Comparison of ENCODE assay signal across 10 cellular contexts in genomic region chr6:148578489-148578814, GRCh38.
DNase-seq lines count a peak whose midpoint lies in the region; ATAC-seq and TF ChIP-seq lines count a peak whose summit lies in the region.
"Had no signal": no experiment of that assay in that cellular context is flagged by ENCODE, and none has a peak within 500 bp of the region (broad histone marks: within the 10 kb centered on the region; RNA-seq: fewer than 3 reads in every experiment).

No MANE protein-coding gene starts in this region.

- no peaks in the 10 kb centered on the region for H3K27me3 ChIP-seq in esophagus muscularis mucosa
- H3K27me3 ChIP-seq: Peyer's patch had no signal

- no peak overlapping the region for H3K4me3 Mint-ChIP-seq in nephron progenitor cell
- H3K4me3 Mint-ChIP-seq: effector memory CD8-positive, alpha-beta T cell had no signal

- peaks cover 28% of the 10 kb centered on the region for H3K9me3 Mint-ChIP-seq in nephron progenitor cell
- H3K9me3 Mint-ChIP-seq: effector memory CD8-positive, alpha-beta T cell had no signal

- ATAC-seq in GM19035 (IDR thresholded peaks at IDR 0.05; ENCODE audit: unreplicated experiment) (peak; percentile 19), GM21737 (IDR thresholded peaks at IDR 0.05; ENCODE audit: unreplicated experiment) (peak; percentile 20), HG03565 (IDR thresholded peaks at IDR 0.05; ENCODE audit: unreplicated experiment) (peak; percentile 8)

- H3K9me3 ChIP-seq in esophagus muscularis mucosa, result no peaks in the 10 kb centered on the region
- H3K9me3 ChIP-seq: Peyer's patch, prostate gland had no signal

- TF ChIP-seq CTCF in nephron progenitor cell (IDR thresholded peaks at IDR 0.05) (peak; percentile 31), esophagus muscularis mucosa (IDR thresholded peaks at IDR 0.05) (peak in 1 of 3 experiments; percentile 12)

- no peak overlapping the region for H3K27ac Mint-ChIP-seq in nephron progenitor cell

- 74% methylated on average over 4 of the region's 5 CpGs for WGBS in esophagus muscularis mucosa

- H3K36me3 ChIP-seq in esophagus muscularis mucosa, result no peaks in the 10 kb centered on the region
- H3K36me3 ChIP-seq: Peyer's patch, prostate gland had no signal

- H3K36me3 Mint-ChIP-seq in nephron progenitor cell (ENCODE audit: low read depth), result peaks cover 4% of the 10 kb centered on the region

- TF ChIP-seq EP300 in esophagus muscularis mucosa (IDR thresholded peaks at IDR 0.05), result no peak

- peaks cover 12% of the 10 kb centered on the region for H3K4me1 Mint-ChIP-seq in nephron progenitor cell

- H3K4me3 ChIP-seq in esophagus muscularis mucosa, result no peak overlapping the region
- H3K4me3 ChIP-seq: Peyer's patch, prostate gland had no signal

- H3K4me1 ChIP-seq in esophagus muscularis mucosa, result peaks cover 0 to 13% (median 9%) of the 10 kb centered on the region in 4 donors
- H3K4me1 ChIP-seq: Peyer's patch, prostate gland had no signal

- DNase-seq in nephron progenitor cell (no peak), esophagus muscularis mucosa (ENCODE audit: extremely low spot score) (no peak), UCSD-AML1 (lab: John Stamatoyannopoulos, UW; ENCODE audit: unreplicated experiment) (no peak), HuH-7.5 (ENCODE audit: low spot score) (no peak)

- no peaks in the 10 kb centered on the region for H3K27me3 Mint-ChIP-seq in nephron progenitor cell (ENCODE audit: low read depth, poor library complexity)

- intact Hi-C loops in esophagus muscularis mucosa (cut with DNase I), result loop anchor here (2.0 to 5.0 kb wide), 2 partner anchors 169 to 370 kb away; partner anchors contain the start of gene UST

- TF ChIP-seq POLR2A in esophagus muscularis mucosa (IDR thresholded peaks at IDR 0.05; ENCODE audit: low read depth), result no peak

- peak overlapping the region in 1 of 4 donors; percentile 2 for H3K27ac ChIP-seq in esophagus muscularis mucosa (replicated peaks in 1 of 4)
- H3K27ac ChIP-seq: Peyer's patch, prostate gland had no signal
